ENCODE assay signal across 19 cellular contexts in genomic region chr17:74881073-74881472, GRCh38. TPM values are rescaled to one million over a fixed set of nuclear protein-coding genes. Genes with fewer than 3 reads are reported as not detected.
DNase-seq lines count a peak whose midpoint lies in the region; ATAC-seq and TF ChIP-seq lines count a peak whose summit lies in the region.
"Had no signal": no experiment of that assay in that cellular context is flagged by ENCODE, and none has a peak within 500 bp of the region (broad histone marks: within the 10 kb centered on the region; RNA-seq: fewer than 3 reads in every experiment).

No MANE protein-coding gene starts in this region.

- ATAC-seq in GM23338, result peak; percentile 33; the same call in 2 of the 3 replicates
- ATAC-seq in CD8-positive, alpha-beta T cell, result no peak
- ATAC-seq: HCT116 had no signal

- intact Hi-C loops in dendritic cell treated with granulocyte-macrophage colony-stimulating factor and Interleukin-4, amounts not matched to agents 40 ng/mL and 50 ng/mL, for 4 days (cut with micrococcal nuclease), result no loop called here
- intact Hi-C loops in CD8-positive, alpha-beta T cell (cut with DNase I, micrococcal nuclease), result no loop called here

- DNase-seq in ELF-1 (ENCODE audit: low read depth, low spot score) (peak; percentile 45), GM23338 (ENCODE audit: low spot score) (no peak), neuronal stem cell (ENCODE audit: low spot score) (no peak), chondrocyte (ENCODE audit: low spot score) (no peak)
- DNase-seq in CD8-positive, alpha-beta T cell, result no peak
- DNase-seq: C1 segment of cervical spinal cord; Caco-2; CD4-positive, alpha-beta memory T cell; DMS79; EL; GF-D8; H9 had no signal

- no peak overlapping the region for H2BK120ac ChIP-seq in neuronal stem cell (ENCODE audit: low read depth, low read length)

- H3K4me1 Mint-ChIP-seq in GM23338, result peaks cover 12% of the 10 kb centered on the region
- peaks cover 40% of the 10 kb centered on the region for H3K4me1 Mint-ChIP-seq in dendritic cell treated with granulocyte-macrophage colony-stimulating factor and Interleukin-4, amounts not matched to agents 40 ng/mL and 50 ng/mL, for 4 days (ENCODE audit: low read depth)
- no peaks in the 10 kb centered on the region for H3K4me1 Mint-ChIP-seq in CD8-positive, alpha-beta T cell (ENCODE audit: low read depth)
- no peaks in the 10 kb centered on the region for H3K4me1 Mint-ChIP-seq in chondrocyte (ENCODE audit: low read depth)
- H3K4me1 Mint-ChIP-seq: CD4-positive, alpha-beta memory T cell had no signal

- H3K27me3 Mint-ChIP-seq in GM23338 (ENCODE audit: insufficient read depth, low read depth, poor library complexity), result peaks cover 11% of the 10 kb centered on the region
- H3K27me3 Mint-ChIP-seq in dendritic cell treated with granulocyte-macrophage colony-stimulating factor and Interleukin-4, amounts not matched to agents 40 ng/mL and 50 ng/mL, for 4 days, result peaks cover 14% of the 10 kb centered on the region
- H3K27me3 Mint-ChIP-seq in CD8-positive, alpha-beta T cell (ENCODE audit: low read depth), result peaks cover 14% of the 10 kb centered on the region
- peaks cover 46% of the 10 kb centered on the region for H3K27me3 Mint-ChIP-seq in chondrocyte (ENCODE audit: low read depth)

- CTCF ChIA-PET in CD8-positive, alpha-beta T cell (lab: Charles Lee), result no interaction called here

- H3K9ac ChIP-seq in neuronal stem cell (ENCODE audit: low read depth, low read length, poor library complexity), result no peak overlapping the region

- H2BK12ac ChIP-seq in neuronal stem cell (ENCODE audit: low read length), result no peak overlapping the region

- no peak overlapping the region for H3K4me2 ChIP-seq in GM23338
- no peak overlapping the region for H3K4me2 ChIP-seq in neuronal stem cell (ENCODE audit: insufficient read depth, low read length, poor library complexity, severe bottlenecking)

- no peaks in the 10 kb centered on the region for H3K79me1 ChIP-seq in neuronal stem cell (ENCODE audit: low read depth, low read length)

- no CpG with 5 or more reads among the region's 11 CpGs for WGBS in neuronal stem cell (ENCODE audit: extremely low coverage in 2 of 2, insufficient read length in 2 of 2, insufficient replicate concordance in 1 of 2), 2 donors

- no peak overlapping the region for H3K4ac ChIP-seq in neuronal stem cell (ENCODE audit: low read length)

- POLR2A ChIA-PET in CD8-positive, alpha-beta T cell (lab: Charles Lee), result interaction anchor here (0.6 kb wide), 1 partner anchor 7 kb away, joined by 5 read pairs; no protein-coding TSS in a partner anchor

- H2AK5ac ChIP-seq in neuronal stem cell (ENCODE audit: low read depth, low read length), result no peak overlapping the region

- H3K9me2 ChIP-seq in GM23338 (ENCODE audit: insufficient read depth), result no peaks in the 10 kb centered on the region

- no peak overlapping the region for H3K4me3 ChIP-seq in GM23338
- no peak overlapping the region for H3K4me3 ChIP-seq in neuronal stem cell (ENCODE audit: low read length in 2 of 2)
- H3K4me3 ChIP-seq in CD8-positive, alpha-beta T cell (ENCODE audit: low read depth, low read length), result no peak overlapping the region

- no peak overlapping the region for H2BK15ac ChIP-seq in neuronal stem cell (ENCODE audit: low read length)

- H3K27ac Mint-ChIP-seq in GM23338 (no peak overlapping the region), chondrocyte (ENCODE audit: unreplicated experiment) (no peak overlapping the region)
- H3K27ac Mint-ChIP-seq in dendritic cell treated with granulocyte-macrophage colony-stimulating factor and Interleukin-4, amounts not matched to agents 40 ng/mL and 50 ng/mL, for 4 days, result peak overlapping the region; percentile 25
- no peak overlapping the region for H3K27ac Mint-ChIP-seq in CD8-positive, alpha-beta T cell
- H3K27ac Mint-ChIP-seq: H9 had no signal

- no peaks in the 10 kb centered on the region for H3K9me3 ChIP-seq in neuronal stem cell (replicated peaks in 1 of 2; ENCODE audit: control insufficient read depth in 2 of 2, insufficient read depth in 1 of 2, low read depth in 1 of 2, low read length in 2 of 2)
- no peaks in the 10 kb centered on the region for H3K9me3 ChIP-seq in CD8-positive, alpha-beta T cell (ENCODE audit: low read length)
- H3K9me3 ChIP-seq: Caco-2 had no signal

- H4K91ac ChIP-seq in neuronal stem cell (ENCODE audit: low read depth, low read length, poor library complexity), result no peak overlapping the region

- no peaks in the 10 kb centered on the region for H3K79me2 ChIP-seq in GM23338 (replicated peaks; ENCODE audit: insufficient read depth)

- peak overlapping the region; percentile 63 for H3K14ac ChIP-seq in neuronal stem cell (ENCODE audit: low read length)

- H2AFZ ChIP-seq in GM23338 (no peak overlapping the region), neuronal stem cell (ENCODE audit: low read length) (no peak overlapping the region)

- H3K27ac ChIP-seq in GM23338 (ENCODE audit: low read depth) (no peak overlapping the region), neuronal stem cell (replicated peaks; ENCODE audit: low read length) (no peak overlapping the region)
- H3K27ac ChIP-seq in CD8-positive, alpha-beta T cell (ENCODE audit: low read depth, low read length), result no peak overlapping the region

- no peaks in the 10 kb centered on the region for H3K36me3 ChIP-seq in GM23338 (ENCODE audit: insufficient read depth)
- no peaks in the 10 kb centered on the region for H3K36me3 ChIP-seq in neuronal stem cell (replicated peaks in 1 of 2; ENCODE audit: control insufficient read depth in 2 of 2, insufficient read depth in 2 of 2, low read length in 2 of 2)
- no peaks in the 10 kb centered on the region for H3K36me3 ChIP-seq in CD8-positive, alpha-beta T cell (ENCODE audit: insufficient read depth, low read length)

- H2BK5ac ChIP-seq in neuronal stem cell (ENCODE audit: low read length), result no peak overlapping the region

- H3K4me3 Mint-ChIP-seq in GM23338 (no peak overlapping the region), chondrocyte (ENCODE audit: unreplicated experiment) (no peak overlapping the region)
- no peak overlapping the region for H3K4me3 Mint-ChIP-seq in dendritic cell treated with granulocyte-macrophage colony-stimulating factor and Interleukin-4, amounts not matched to agents 40 ng/mL and 50 ng/mL, for 4 days
- no peak overlapping the region for H3K4me3 Mint-ChIP-seq in CD8-positive, alpha-beta T cell
- H3K4me3 Mint-ChIP-seq: CD4-positive, alpha-beta memory T cell; H9 had no signal

- H3K4me1 ChIP-seq in GM23338 (ENCODE audit: insufficient read depth) (peaks cover 6% of the 10 kb centered on the region; the same call in 1 of the 2 replicates), neuronal stem cell (ENCODE audit: control insufficient read depth in 2 of 2, insufficient read depth in 1 of 2, low read depth in 1 of 2, low read length in 2 of 2) (peaks cover 0 to 7% of the 10 kb centered on the region in 2 donors)
- H3K4me1 ChIP-seq in CD8-positive, alpha-beta T cell (ENCODE audit: insufficient read depth, low read length), result no peaks in the 10 kb centered on the region
- H3K4me1 ChIP-seq: Caco-2 had no signal

- TF ChIP-seq CTCF in GM23338 (conservative IDR thresholded peaks at IDR 0.05; ENCODE audit: low read depth in 2 of 2), result no peak
- TF ChIP-seq CTCF in CD8-positive, alpha-beta T cell (IDR thresholded peaks at IDR 0.05), result no peak
- TF ChIP-seq CTCF in chondrocyte (IDR thresholded peaks at IDR 0.05), result no peak

- H3F3A ChIP-seq in GM23338 (replicated peaks; ENCODE audit: low read depth), result no peaks in the 10 kb centered on the region

- no peak overlapping the region for H4K8ac ChIP-seq in neuronal stem cell (ENCODE audit: low read depth, low read length)

- no peaks in the 10 kb centered on the region for H4K20me1 ChIP-seq in GM23338 (replicated peaks; ENCODE audit: insufficient read depth)

- H3K27me3 ChIP-seq in GM23338 (ENCODE audit: insufficient read depth) (no peaks in the 10 kb centered on the region), neuronal stem cell (ENCODE audit: control insufficient read depth in 3 of 3, insufficient read depth in 3 of 3, low read depth in 1 of 3, low read length in 3 of 3) (peaks cover 0 to 65% (median 0%) of the 10 kb centered on the region in 3 experiments)
- no peaks in the 10 kb centered on the region for H3K27me3 ChIP-seq in CD8-positive, alpha-beta T cell (ENCODE audit: insufficient read depth, low read length)

- H3K23ac ChIP-seq in neuronal stem cell (ENCODE audit: low read depth, low read length, poor library complexity), result no peak overlapping the region

- H3K18ac ChIP-seq in neuronal stem cell (ENCODE audit: low read length), result no peak overlapping the region

- H3K36me3 Mint-ChIP-seq in GM23338 (ENCODE audit: low read depth) (no peaks in the 10 kb centered on the region), chondrocyte (ENCODE audit: low read depth) (no peaks in the 10 kb centered on the region)
- no peaks in the 10 kb centered on the region for H3K36me3 Mint-ChIP-seq in dendritic cell treated with granulocyte-macrophage colony-stimulating factor and Interleukin-4, amounts not matched to agents 40 ng/mL and 50 ng/mL, for 4 days (ENCODE audit: low read depth)
- H3K36me3 Mint-ChIP-seq in CD8-positive, alpha-beta T cell, result no peaks in the 10 kb centered on the region
- H3K36me3 Mint-ChIP-seq: CD4-positive, alpha-beta memory T cell had no signal

- no peaks in the 10 kb centered on the region for H3K9me3 Mint-ChIP-seq in GM23338
- H3K9me3 Mint-ChIP-seq in dendritic cell treated with granulocyte-macrophage colony-stimulating factor and Interleukin-4, amounts not matched to agents 40 ng/mL and 50 ng/mL, for 4 days, result no peaks in the 10 kb centered on the region
- no peaks in the 10 kb centered on the region for H3K9me3 Mint-ChIP-seq in CD8-positive, alpha-beta T cell
- no peaks in the 10 kb centered on the region for H3K9me3 Mint-ChIP-seq in chondrocyte (ENCODE audit: low read depth)
- H3K9me3 Mint-ChIP-seq: H9 had no signal

RNA-seq across cellular contexts. Expression of gene FDXR, which starts 8.3 kb away (rescaled TPM):
- total RNA-seq in GM23338 (2014; rRNA removed; shearing (Covaris generic)), result 33.1 and 34.5 TPM in 2 replicates
- polyA plus RNA-seq in GM23338 (2016; fragmentation: Nextera tagmentation; extraction: Ambion mirVana), result 19.9 and 21.7 TPM in 2 replicates
- 13.2 TPM for polyA plus RNA-seq in neuronal stem cell (2013, experiment 1 of 2)
- polyA plus RNA-seq in neuronal stem cell (2013, experiment 2 of 2), result 12.0 TPM
- total RNA-seq in CD8-positive, alpha-beta T cell, result 1 to 10 TPM; 3.7 to 3.8 TPM
- total RNA-seq in chondrocyte, result 7.2 to 11.6 TPM (median 9.0 TPM) in 3 replicates

RNA-seq across cellular contexts. Expression of gene FADS6, which starts 12.4 kb away (rescaled TPM):
- total RNA-seq in GM23338 (2014; rRNA removed; shearing (Covaris generic)), result 0.73 and 1.6 TPM in 2 replicates
- 0.35 and 0.42 TPM in 2 replicates for polyA plus RNA-seq in GM23338 (2016; fragmentation: Nextera tagmentation; extraction: Ambion mirVana)
- not detected for polyA plus RNA-seq in neuronal stem cell (2013, experiment 1 of 2)
- not detected for polyA plus RNA-seq in neuronal stem cell (2013, experiment 2 of 2)
- not detected for total RNA-seq in CD8-positive, alpha-beta T cell
- not detected in 3 replicates for total RNA-seq in chondrocyte
- total RNA-seq: A172; A673; CD4-positive, alpha-beta memory T cell; G401; H4 had no signal
- polyA plus RNA-seq: BJ; CD4-positive, alpha-beta memory T cell had no signal

RNA-seq across cellular contexts. Expression of gene GRIN2C, which starts 21.4 kb away (rescaled TPM):
- 0.10 TPM in 1 of 2 replicates, not detected in the other for total RNA-seq in GM23338 (2014; rRNA removed; shearing (Covaris generic))
- 0.07 and 0.19 TPM in 2 replicates for polyA plus RNA-seq in GM23338 (2016; fragmentation: Nextera tagmentation; extraction: Ambion mirVana)
- 0.03 TPM for polyA plus RNA-seq in neuronal stem cell (2013, experiment 1 of 2)
- 0.03 TPM for polyA plus RNA-seq in neuronal stem cell (2013, experiment 2 of 2)
- total RNA-seq in CD8-positive, alpha-beta T cell, result not detected
- 0.07 to 0.28 TPM in 2 of 3 replicates, not detected in the other for total RNA-seq in chondrocyte
- polyA plus RNA-seq: CD4-positive, alpha-beta memory T cell had no signal

RNA-seq across cellular contexts. Expression of gene USH1G, which starts 42.0 kb away (rescaled TPM):
- total RNA-seq in GM23338 (2014; rRNA removed; shearing (Covaris generic)), result 1.7 and 3.5 TPM in 2 replicates
- 0.28 and 0.34 TPM in 2 replicates for polyA plus RNA-seq in GM23338 (2016; fragmentation: Nextera tagmentation; extraction: Ambion mirVana)
- 0.20 TPM for polyA plus RNA-seq in neuronal stem cell (2013, experiment 1 of 2)
- polyA plus RNA-seq in neuronal stem cell (2013, experiment 2 of 2), result 0.24 TPM
- not detected for total RNA-seq in CD8-positive, alpha-beta T cell
- not detected in 3 replicates for total RNA-seq in chondrocyte
- total RNA-seq: A673; CD4-positive, alpha-beta memory T cell had no signal
- polyA plus RNA-seq: BJ; CD4-positive, alpha-beta memory T cell had no signal

RNA-seq across cellular contexts. Expression of gene OTOP2, which starts 43.0 kb away (rescaled TPM):
- total RNA-seq in GM23338 (2014; rRNA removed; shearing (Covaris generic)), result not detected in 2 replicates
- not detected in 2 replicates for polyA plus RNA-seq in GM23338 (2016; fragmentation: Nextera tagmentation; extraction: Ambion mirVana)
- polyA plus RNA-seq in neuronal stem cell (2013, experiment 1 of 2), result not detected
- not detected for polyA plus RNA-seq in neuronal stem cell (2013, experiment 2 of 2)
- not detected for total RNA-seq in CD8-positive, alpha-beta T cell
- not detected in 3 replicates for total RNA-seq in chondrocyte
- total RNA-seq: A172; A673; Caco-2; CD4-positive, alpha-beta memory T cell; G401; H4 had no signal
- polyA plus RNA-seq: BJ; CD4-positive, alpha-beta memory T cell had no signal
